17 cellular contexts compared by ENCODE assay signal in genomic region chr11:67445515-67445914, GRCh38. TPM values are rescaled to one million over a fixed set of nuclear protein-coding genes. Genes with fewer than 3 reads are reported as not detected.
DNase-seq lines count a peak whose midpoint lies in the region; ATAC-seq and TF ChIP-seq lines count a peak whose summit lies in the region.
"Had no signal": no experiment of that assay in that cellular context is flagged by ENCODE, and none has a peak within 500 bp of the region (broad histone marks: within the 10 kb centered on the region; RNA-seq: fewer than 3 reads in every experiment).

No MANE protein-coding gene starts in this region.

- peaks cover 0 to 50% (median 46%) of the 10 kb centered on the region in 4 donors for H3K4me1 ChIP-seq in Peyer's patch
- peaks cover 59% of the 10 kb centered on the region for H3K4me1 ChIP-seq in effector memory CD4-positive, alpha-beta T cell (ENCODE audit: control insufficient read depth, insufficient read depth, low read length, poor library complexity, severe bottlenecking)

- no peaks in the 10 kb centered on the region for H3K27me3 Mint-ChIP-seq in activated T-cell treated with anti-CD3 and anti-CD28 coated beads, Interleukin-2, amount 50 U/mL, for 72 hours (ENCODE audit: low read depth)

- no peaks in the 10 kb centered on the region for H3K27me3 ChIP-seq in Peyer's patch
- no peaks in the 10 kb centered on the region for H3K27me3 ChIP-seq in effector memory CD4-positive, alpha-beta T cell (replicated peaks; ENCODE audit: control insufficient read depth, insufficient read depth, low read length, poor library complexity, severe bottlenecking)
- H3K27me3 ChIP-seq: ovary had no signal

- no peak for ATAC-seq in activated T-cell treated with anti-CD3 and anti-CD28 coated beads, Interleukin-2, amount 50 U/mL, for 72 hours (replicated peaks in 1 of 2)
- no peak for ATAC-seq in stimulated activated effector memory CD8-positive, alpha-beta T cell treated with anti-CD3 and anti-CD28 coated beads, Interleukin-12 subunit alpha, Interleukin-12 subunit beta, amount 100 ng/mL, for 72 hours
- ATAC-seq in left lobe of liver, result no peak

- H3K36me3 ChIP-seq in Peyer's patch, result peaks cover 0 to 15% (median 0%) of the 10 kb centered on the region in 3 donors
- no peaks in the 10 kb centered on the region for H3K36me3 ChIP-seq in effector memory CD4-positive, alpha-beta T cell (ENCODE audit: control insufficient read depth, insufficient read depth, low read length)
- H3K36me3 ChIP-seq: ovary had no signal

- H3K27ac Mint-ChIP-seq in activated T-cell treated with anti-CD3 and anti-CD28 coated beads, Interleukin-2, amount 50 U/mL, for 72 hours, result peak overlapping the region; percentile 81
- H3K27ac Mint-ChIP-seq in stimulated activated effector memory CD8-positive, alpha-beta T cell treated with anti-CD3 and anti-CD28 coated beads, Interleukin-12 subunit alpha, Interleukin-12 subunit beta, amount 100 ng/mL, for 72 hours, result peak overlapping the region; percentile 95

- peak overlapping the region in 3 of 4 donors; percentile 43 to 99 (median 58) for H3K27ac ChIP-seq in Peyer's patch
- peak overlapping the region; percentile 89 for H3K27ac ChIP-seq in effector memory CD4-positive, alpha-beta T cell (ENCODE audit: insufficient read depth, low read length, poor library complexity, severe bottlenecking)
- H3K27ac ChIP-seq: ovary had no signal

- TF ChIP-seq CTCF in Peyer's patch (IDR thresholded peaks at IDR 0.05), result no peak
- no peak for TF ChIP-seq CTCF in GM20000 (IDR thresholded peaks at IDR 0.05; ENCODE audit: extremely low read depth, missing control alignments)

- peak overlapping the region; percentile 84 to 90 for H3K4me3 Mint-ChIP-seq in activated T-cell treated with anti-CD3 and anti-CD28 coated beads, Interleukin-2, amount 50 U/mL, for 72 hours
- peak overlapping the region; percentile 95 for H3K4me3 Mint-ChIP-seq in stimulated activated effector memory CD8-positive, alpha-beta T cell treated with anti-CD3 and anti-CD28 coated beads, Interleukin-12 subunit alpha, Interleukin-12 subunit beta, amount 100 ng/mL, for 72 hours

- TF ChIP-seq POLR2A in Peyer's patch (IDR thresholded peaks at IDR 0.05), result no peak

- no peak for DNase-seq in activated T-cell treated with anti-CD3 and anti-CD28 coated beads, Interleukin-2, amount 50 U/mL, for 72 hours
- no peak for DNase-seq in activated T-cell treated with anti-CD3 and anti-CD28 coated beads, Interleukin-2, amount 50 U/mL, for 1 hour
- DNase-seq in Peyer's patch (no peak), GM20000 (ENCODE audit: low spot score) (no peak), DMS79 treated with DMSO at 0.1 percent for 48 hours (lab: John Stamatoyannopoulos, UW) (no peak), left lobe of liver (ENCODE audit: low spot score) (no peak)
- no peak for DNase-seq in effector memory CD4-positive, alpha-beta T cell
- no peak for DNase-seq in stimulated activated effector memory CD8-positive, alpha-beta T cell treated with anti-CD3 and anti-CD28 coated beads, Interleukin-12 subunit alpha, Interleukin-12 subunit beta, amount 100 ng/mL, for 72 hours (ENCODE audit: low spot score in 2 of 2)
- DNase-seq: activated CD8-positive, alpha-beta memory T cell treated with anti-CD3 and anti-CD28 coated beads, Interleukin-2, amount 50 U/mL, for 4 hours; DMS53; effector CD8-positive, alpha-beta T cell; foreskin fibroblast; SHP77 treated with DMSO at 0.1 percent for 48 hours had no signal

- H3K4me1 Mint-ChIP-seq in activated T-cell treated with anti-CD3 and anti-CD28 coated beads, Interleukin-2, amount 50 U/mL, for 72 hours (ENCODE audit: low read depth), result peaks cover 76% of the 10 kb centered on the region
- peaks cover 69% of the 10 kb centered on the region for H3K4me1 Mint-ChIP-seq in stimulated activated effector memory CD8-positive, alpha-beta T cell treated with anti-CD3 and anti-CD28 coated beads, Interleukin-12 subunit alpha, Interleukin-12 subunit beta, amount 100 ng/mL, for 72 hours

- H3K9me3 Mint-ChIP-seq in activated T-cell treated with anti-CD3 and anti-CD28 coated beads, Interleukin-2, amount 50 U/mL, for 72 hours, result no peaks in the 10 kb centered on the region
- no peaks in the 10 kb centered on the region for H3K9me3 Mint-ChIP-seq in stimulated activated effector memory CD8-positive, alpha-beta T cell treated with anti-CD3 and anti-CD28 coated beads, Interleukin-12 subunit alpha, Interleukin-12 subunit beta, amount 100 ng/mL, for 72 hours

- no peak overlapping the region for H3K4me3 ChIP-seq in Peyer's patch
- no peak overlapping the region for H3K4me3 ChIP-seq in effector memory CD4-positive, alpha-beta T cell (ENCODE audit: insufficient read depth, low read depth, low read length, poor library complexity, severe bottlenecking)
- H3K4me3 ChIP-seq: ovary had no signal

- no peaks in the 10 kb centered on the region for H3K9me3 ChIP-seq in Peyer's patch
- H3K9me3 ChIP-seq in effector memory CD4-positive, alpha-beta T cell (ENCODE audit: control insufficient read depth, low read length), result no peaks in the 10 kb centered on the region
- H3K9me3 ChIP-seq: ovary had no signal

- no peaks in the 10 kb centered on the region for H3K36me3 Mint-ChIP-seq in activated T-cell treated with anti-CD3 and anti-CD28 coated beads, Interleukin-2, amount 50 U/mL, for 72 hours (ENCODE audit: insufficient read depth in 2 of 2)
- peaks cover 36% of the 10 kb centered on the region for H3K36me3 Mint-ChIP-seq in stimulated activated effector memory CD8-positive, alpha-beta T cell treated with anti-CD3 and anti-CD28 coated beads, Interleukin-12 subunit alpha, Interleukin-12 subunit beta, amount 100 ng/mL, for 72 hours

RNA-seq across cellular contexts. Expression of gene CORO1B, which starts 2.2 kb away (rescaled TPM):
- total RNA-seq in activated T-cell treated with anti-CD3 and anti-CD28 coated beads, Interleukin-2, amount 50 U/mL, for 72 hours, result 10 to 100 TPM; 58.2 to 91.9 TPM
- total RNA-seq in Peyer's patch (100 to 1,000 TPM in 3 of 4 donors, 10 to 100 TPM in 1; 68.5 to 161 (median 138) TPM), left lobe of liver (44.1 TPM)

RNA-seq across cellular contexts. Expression of gene GPR152, which starts 7.0 kb away (rescaled TPM):
- total RNA-seq in activated T-cell treated with anti-CD3 and anti-CD28 coated beads, Interleukin-2, amount 50 U/mL, for 72 hours, result not detected
- total RNA-seq in Peyer's patch, result not detected
- total RNA-seq in left lobe of liver, result not detected
- total RNA-seq: lung microvascular endothelial cell, M059J, temporal lobe had no signal

RNA-seq across cellular contexts. Expression of gene PTPRCAP, which starts 8.0 kb away (rescaled TPM):
- 100 to 1,000 TPM in 1 of 2 donors, 10 to 100 TPM in 1; 94.5 to 119 TPM for total RNA-seq in activated T-cell treated with anti-CD3 and anti-CD28 coated beads, Interleukin-2, amount 50 U/mL, for 72 hours
- total RNA-seq in Peyer's patch, result 10 to 100 TPM; 17.3 to 56.9 (median 21.7) TPM
- 2.2 TPM for total RNA-seq in left lobe of liver
- total RNA-seq: temporal lobe had no signal

RNA-seq across cellular contexts. Expression of gene CABP4, which starts 9.6 kb away (rescaled TPM):
- total RNA-seq in activated T-cell treated with anti-CD3 and anti-CD28 coated beads, Interleukin-2, amount 50 U/mL, for 72 hours, result 10 to 100 TPM in 1 of 2 donors, 1 to 10 TPM in 1; 8.9 to 10.4 TPM
- total RNA-seq in Peyer's patch (1 to 10 TPM in 1 of 4 donors, under 1 TPM in 2, not detected in 1; 0.85 to 3.3 (median 0.94) TPM), left lobe of liver (1.1 TPM)
- total RNA-seq: temporal lobe had no signal

RNA-seq across cellular contexts. Expression of gene RPS6KB2, which starts 17.2 kb away (rescaled TPM):
- total RNA-seq in activated T-cell treated with anti-CD3 and anti-CD28 coated beads, Interleukin-2, amount 50 U/mL, for 72 hours, result 10 to 100 TPM; 55.0 to 56.1 TPM
- 10 to 100 TPM; 58.0 to 88.3 (median 63.5) TPM for total RNA-seq in Peyer's patch
- total RNA-seq in left lobe of liver, result 31.5 TPM
